Comparison of ENCODE assay signal across 12 cellular contexts in the genomic region with DNA sequence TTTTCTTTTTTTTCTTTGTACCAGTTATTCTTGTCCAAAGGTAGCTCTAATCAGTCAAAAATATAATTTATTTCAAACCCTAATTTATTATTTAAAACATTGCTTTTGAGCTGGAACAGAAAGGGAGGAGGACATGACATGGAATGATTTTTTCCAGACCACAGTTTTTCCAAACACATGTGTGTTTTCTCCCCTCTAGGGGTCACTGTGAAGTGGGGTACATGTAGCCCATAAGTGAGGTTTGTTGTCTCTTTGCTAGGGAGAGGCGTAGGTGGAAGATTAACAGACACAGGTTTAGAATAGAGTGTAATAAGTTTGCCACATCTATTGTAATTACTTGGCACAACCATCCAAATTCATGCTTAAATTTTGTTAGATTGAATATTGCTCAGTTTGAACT.
DNase-seq lines count a peak whose midpoint lies in the region; ATAC-seq and TF ChIP-seq lines count a peak whose summit lies in the region.
"Had no signal": no experiment of that assay in that cellular context is flagged by ENCODE, and none has a peak within 500 bp of the region (broad histone marks: within the 10 kb centered on the region; RNA-seq: fewer than 3 reads in every experiment).

No MANE protein-coding gene starts in this region.

- H3K79me2 ChIP-seq in Loucy (ENCODE audit: insufficient read depth, low read length) (no peaks in the 10 kb centered on the region; the same call in 1 of the 2 replicates), osteoblast (ENCODE audit: insufficient read depth, low read length) (peaks cover 55% of the 10 kb centered on the region)

- no peak overlapping the region for H3K27ac ChIP-seq in osteoblast (ENCODE audit: low read depth, low read length)
- H3K27ac ChIP-seq: RWPE1 had no signal

- H3K36me3 ChIP-seq in Loucy (ENCODE audit: insufficient read depth, low read length) = peaks cover 85% of the 10 kb centered on the region; the same call in 1 of the 2 replicates
- peaks cover 58% of the 10 kb centered on the region for H3K36me3 ChIP-seq in osteoblast (ENCODE audit: insufficient read depth, low read length)

- peak overlapping the region; percentile 70 for H3K27ac Mint-ChIP-seq in chondrocyte (ENCODE audit: unreplicated experiment)

- H4K20me1 ChIP-seq in Loucy (ENCODE audit: insufficient read depth, low read length, poor library complexity, severe bottlenecking) (no peaks in the 10 kb centered on the region), osteoblast (ENCODE audit: insufficient read depth, low read length) (no peaks in the 10 kb centered on the region)

- TF ChIP-seq CTCF in Loucy (conservative IDR thresholded peaks at IDR 0.05; ENCODE audit: low read length) (peak; percentile 52), chondrocyte (IDR thresholded peaks at IDR 0.05) (peak; percentile 70), osteoblast (IDR thresholded peaks at IDR 0.05; ENCODE audit: extremely low read depth, low read depth, low read length) (peak; percentile 52)

- H2AFZ ChIP-seq in Loucy (ENCODE audit: low read length) (no peak overlapping the region), osteoblast (ENCODE audit: low read length) (no peak overlapping the region)

- H3K27me3 Mint-ChIP-seq in chondrocyte (ENCODE audit: low read depth) = no peaks in the 10 kb centered on the region
- H3K27me3 Mint-ChIP-seq: stimulated activated naive CD8-positive, alpha-beta T cell treated with anti-CD3 and anti-CD28 coated beads, Interleukin-15, Interleukin-2, amounts not matched to agents 100 ng/mL and 50 ng/mL, for 24 hours had no signal

- H3K27me3 ChIP-seq in Loucy (ENCODE audit: insufficient read depth, low read length, poor library complexity, severe bottlenecking) (no peaks in the 10 kb centered on the region), osteoblast (ENCODE audit: insufficient read depth, low read length) (no peaks in the 10 kb centered on the region)

- ATAC-seq in HG03175 (IDR thresholded peaks at IDR 0.05; ENCODE audit: unreplicated experiment) = no peak

- H3K4me3 ChIP-seq in Loucy (ENCODE audit: low read length, poor library complexity, severe bottlenecking) (no peak overlapping the region), osteoblast (ENCODE audit: insufficient read depth, low read length) (no peak overlapping the region)

- no peaks in the 10 kb centered on the region for H3K9me2 ChIP-seq in Loucy (replicated peaks; ENCODE audit: low read depth, low read length)

- H3K9me3 ChIP-seq in Loucy (ENCODE audit: insufficient read depth, low read depth, low read length) (no peaks in the 10 kb centered on the region), osteoblast (ENCODE audit: low read depth, low read length) (no peaks in the 10 kb centered on the region)

- no peaks in the 10 kb centered on the region for H3K9me3 Mint-ChIP-seq in chondrocyte (ENCODE audit: low read depth)
- H3K9me3 Mint-ChIP-seq: stimulated activated naive CD8-positive, alpha-beta T cell treated with anti-CD3 and anti-CD28 coated beads, Interleukin-15, Interleukin-2, amounts not matched to agents 100 ng/mL and 50 ng/mL, for 24 hours had no signal

- no peak overlapping the region for H3K9ac ChIP-seq in Loucy (ENCODE audit: low read depth, low read length, poor library complexity, severe bottlenecking)

- DNase-seq in ELR (ENCODE audit: low read depth) (peak; percentile 19), chondrocyte (ENCODE audit: low spot score) (no peak), osteoblast (ENCODE audit: insufficient read length, low spot score, missing footprints) (no peak), NCI-H2196 treated with DMSO at 0.1 percent for 48 hours (lab: John Stamatoyannopoulos, UW; ENCODE audit: unreplicated experiment) (no peak), NCI-H146 treated with DMSO at 0.1 percent for 48 hours (lab: John Stamatoyannopoulos, UW; ENCODE audit: unreplicated experiment) (no peak), NCI-H187 (lab: John Stamatoyannopoulos, UW) (no peak)
- DNase-seq: activated naive CD4-positive, alpha-beta T cell; NCI-H146 had no signal

- no peaks in the 10 kb centered on the region for H3F3A ChIP-seq in Loucy (ENCODE audit: low read depth)

- H3K4me2 ChIP-seq in Loucy (ENCODE audit: low read depth, low read length, poor library complexity, severe bottlenecking) (no peak overlapping the region), osteoblast (ENCODE audit: insufficient read depth, low read length) (no peak overlapping the region)

- H3K36me3 Mint-ChIP-seq in chondrocyte (ENCODE audit: low read depth) = peaks cover 35% of the 10 kb centered on the region

- H3K4me1 Mint-ChIP-seq in chondrocyte (ENCODE audit: low read depth) = peaks cover 35% of the 10 kb centered on the region

- H3K4me1 ChIP-seq in Loucy (ENCODE audit: insufficient read depth, low read length, poor library complexity, severe bottlenecking) = no peaks in the 10 kb centered on the region
- no peaks in the 10 kb centered on the region for H3K4me1 ChIP-seq in osteoblast (ENCODE audit: insufficient read depth, low read length)

- no peak overlapping the region for H3K4me3 Mint-ChIP-seq in chondrocyte (ENCODE audit: unreplicated experiment)
- H3K4me3 Mint-ChIP-seq: stimulated activated naive CD8-positive, alpha-beta T cell treated with anti-CD3 and anti-CD28 coated beads, Interleukin-15, Interleukin-2, amounts not matched to agents 100 ng/mL and 50 ng/mL, for 24 hours had no signal
